ENCODE assay signal across 8 cellular contexts in the genomic region with DNA sequence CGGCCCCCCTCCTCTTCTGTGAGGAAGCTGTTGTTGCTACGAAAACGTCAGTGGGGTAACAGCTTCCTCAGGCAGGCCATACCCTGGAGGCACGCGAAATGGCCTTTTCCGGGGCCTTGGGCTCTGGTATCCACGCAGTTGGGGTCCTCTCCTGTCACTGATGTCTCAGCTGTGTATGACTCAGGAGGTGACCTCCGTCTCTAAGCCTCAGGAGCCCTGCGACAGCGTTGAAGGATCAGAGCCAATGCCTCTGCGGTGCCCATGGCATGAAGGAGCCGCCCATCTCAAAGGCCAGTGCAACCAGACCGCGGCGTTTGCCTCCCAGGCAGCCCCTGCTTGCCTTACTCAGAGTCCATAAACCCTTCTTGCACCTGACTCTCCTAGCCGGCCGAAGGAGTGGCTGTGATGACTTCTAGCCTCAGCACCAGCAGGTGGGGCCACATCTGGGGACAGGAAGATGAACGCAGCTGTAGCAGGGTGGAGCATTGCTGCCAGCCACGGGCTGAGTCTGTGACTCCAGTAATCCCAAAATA. TPM values are rescaled to one million over a fixed set of nuclear protein-coding genes. Genes with fewer than 3 reads are reported as not detected.
DNase-seq lines count a peak whose midpoint lies in the region; ATAC-seq and TF ChIP-seq lines count a peak whose summit lies in the region.

No MANE protein-coding gene starts in this region.

- ATAC-seq in GM19023 (IDR thresholded peaks at IDR 0.05; ENCODE audit: unreplicated experiment): peak; percentile 15
- peak; percentile 16 for ATAC-seq in HG03159 (IDR thresholded peaks at IDR 0.05; ENCODE audit: unreplicated experiment)
- ATAC-seq in RWPE2 (ENCODE audit: low read depth): peak; percentile 13

- no peaks in the 10 kb centered on the region for H3K27me3 ChIP-seq in RWPE2 (ENCODE audit: insufficient read depth, poor library complexity, severe bottlenecking)
- no peaks in the 10 kb centered on the region for H3K27me3 ChIP-seq in rectal smooth muscle tissue (ENCODE audit: control insufficient read depth, insufficient read depth, low read length)

- TF ChIP-seq CTCF in RWPE2 (IDR thresholded peaks at IDR 0.05; ENCODE audit: poor library complexity, severe bottlenecking) (peak; percentile 16), epithelial cell of proximal tubule (conservative IDR thresholded peaks at IDR 0.05; ENCODE audit: low read depth, low read length) (peak; percentile 5)

- H3K9me3 ChIP-seq in RWPE2 (ENCODE audit: severe bottlenecking): no peaks in the 10 kb centered on the region

- DNase-seq in NCI-H1092 treated with DMSO at 0.1 percent for 48 hours (lab: John Stamatoyannopoulos, UW): peak; percentile 16
- no peak for DNase-seq in NCI-H1092 (lab: John Stamatoyannopoulos, UW)
- no peak for DNase-seq in RWPE2 (ENCODE audit: low spot score)
- DNase-seq in epithelial cell of proximal tubule (ENCODE audit: low read depth): no peak
- DNase-seq in retina: no peak

- H3K27ac ChIP-seq in RWPE2 (ENCODE audit: poor library complexity, severe bottlenecking): peak overlapping the region; percentile 59
- H3K27ac ChIP-seq in rectal smooth muscle tissue (ENCODE audit: low read depth, low read length): no peak overlapping the region

- peaks cover 18% of the 10 kb centered on the region for H3K36me3 ChIP-seq in RWPE2 (ENCODE audit: low read depth)
- no peaks in the 10 kb centered on the region for H3K36me3 ChIP-seq in rectal smooth muscle tissue (ENCODE audit: control insufficient read depth, insufficient read depth, low read length)

- no peak overlapping the region for H3K9ac ChIP-seq in rectal smooth muscle tissue (ENCODE audit: low read length)

- H3K4me1 ChIP-seq in RWPE2 (ENCODE audit: insufficient read depth, poor library complexity, severe bottlenecking) (no peaks in the 10 kb centered on the region), rectal smooth muscle tissue (ENCODE audit: control insufficient read depth, insufficient read depth, low read length) (no peaks in the 10 kb centered on the region)

- H3K4me3 ChIP-seq in RWPE2 (ENCODE audit: severe bottlenecking): peak overlapping the region; percentile 50
- H3K4me3 ChIP-seq in epithelial cell of proximal tubule (ENCODE audit: low read depth, low read length): peak overlapping the region; percentile 36
- peak overlapping the region; percentile 43 for H3K4me3 ChIP-seq in rectal smooth muscle tissue (ENCODE audit: low read length)

RNA-seq across cellular contexts. Expression of gene MXD3, which starts 1.0 kb away (rescaled TPM):
- total RNA-seq in epithelial cell of proximal tubule: 41.9 and 42.7 TPM in 2 replicates

RNA-seq across cellular contexts. Expression of gene PRELID1, which starts 9.1 kb away (rescaled TPM):
- total RNA-seq in epithelial cell of proximal tubule: 150 and 273 TPM in 2 replicates

RNA-seq across cellular contexts. Expression of gene RAB24, which starts 9.2 kb away (rescaled TPM):
- total RNA-seq in epithelial cell of proximal tubule: 16.7 and 22.4 TPM in 2 replicates

RNA-seq across cellular contexts. Expression of gene LMAN2, which starts 38.8 kb away (rescaled TPM):
- 252 and 266 TPM in 2 replicates for total RNA-seq in epithelial cell of proximal tubule

RNA-seq across cellular contexts. Expression of gene RGS14, which starts 45.0 kb away (rescaled TPM):
- total RNA-seq in epithelial cell of proximal tubule: 17.1 and 19.6 TPM in 2 replicates
